In genomic region chr7:31027161-31027965, GRCh38 we compare ENCODE assay signal across 8 cellular contexts. TPM values are rescaled to one million over a fixed set of nuclear protein-coding genes. Genes with fewer than 3 reads are reported as not detected.
A peak's percentile ranks its signal among the peaks of the same experiment; 100 is the strongest.
DNase-seq lines count a peak whose midpoint lies in the region; ATAC-seq and TF ChIP-seq lines count a peak whose summit lies in the region.

No MANE protein-coding gene starts in this region.

- H3K79me1 ChIP-seq in mesendoderm (ENCODE audit: low read length): no peaks in the 10 kb centered on the region

- no peak overlapping the region for H2BK5ac ChIP-seq in mesendoderm (ENCODE audit: low read length)

- no peak overlapping the region for H3K4me3 Mint-ChIP-seq in chondrocyte (ENCODE audit: unreplicated experiment)
- H3K4me3 Mint-ChIP-seq in CD4-positive, alpha-beta memory T cell: no peak overlapping the region

- no peaks in the 10 kb centered on the region for H3K36me3 Mint-ChIP-seq in chondrocyte (ENCODE audit: low read depth)
- H3K36me3 Mint-ChIP-seq in CD4-positive, alpha-beta memory T cell: no peaks in the 10 kb centered on the region

- no peaks in the 10 kb centered on the region for H3K9me3 Mint-ChIP-seq in chondrocyte (ENCODE audit: low read depth)
- H3K9me3 Mint-ChIP-seq in CD4-positive, alpha-beta memory T cell: peaks cover 0 to 10% (median 3%) of the 10 kb centered on the region in 8 donors

- H3K4me1 Mint-ChIP-seq in chondrocyte (ENCODE audit: low read depth): peaks cover 10% of the 10 kb centered on the region
- H3K4me1 Mint-ChIP-seq in CD4-positive, alpha-beta memory T cell: peaks cover 17 to 32% (median 19%) of the 10 kb centered on the region in 4 donors

- peak; percentile 28 for DNase-seq in BE2C
- DNase-seq in chondrocyte (ENCODE audit: low spot score): peak; percentile 77
- DNase-seq in mesendoderm: peak; percentile 67
- no peak for DNase-seq in CD4-positive, alpha-beta memory T cell
- DNase-seq in NCI-H2196 (lab: John Stamatoyannopoulos, UW; ENCODE audit: unreplicated experiment): no peak
- DNase-seq in activated effector memory CD4-positive, alpha-beta T cell treated with Interleukin-2 at 50 U/mL for 16 hours: no peak

- H3K4me1 ChIP-seq in BE2C (peaks cover 4% of the 10 kb centered on the region), mesendoderm (ENCODE audit: control insufficient read depth, low read depth, low read length) (no peaks in the 10 kb centered on the region)
- peaks cover 31% of the 10 kb centered on the region for H3K4me1 ChIP-seq in CD4-positive, alpha-beta memory T cell (ENCODE audit: insufficient read depth, low read length)

- H3K9ac ChIP-seq in mesendoderm (ENCODE audit: low read length): no peak overlapping the region

- H3K27me3 ChIP-seq in BE2C (no peaks in the 10 kb centered on the region), mesendoderm (ENCODE audit: insufficient read depth, low read length, poor library complexity) (no peaks in the 10 kb centered on the region)
- no peaks in the 10 kb centered on the region for H3K27me3 ChIP-seq in CD4-positive, alpha-beta memory T cell (ENCODE audit: insufficient read depth, low read length)

- POLR2A ChIA-PET in CD4-positive, alpha-beta memory T cell (lab: Charles Lee; ENCODE audit: partially characterized antibody): no interaction called here

- no peak overlapping the region for H3K4me2 ChIP-seq in mesendoderm (ENCODE audit: low read length)

- H4K8ac ChIP-seq in mesendoderm (ENCODE audit: low read depth, low read length): no peak overlapping the region

- H3K27ac Mint-ChIP-seq in chondrocyte (ENCODE audit: unreplicated experiment): no peak overlapping the region
- no peak overlapping the region for H3K27ac Mint-ChIP-seq in CD4-positive, alpha-beta memory T cell

- H3K56ac ChIP-seq in mesendoderm (ENCODE audit: low read length): no peak overlapping the region

- ATAC-seq in HG02852 (IDR thresholded peaks at IDR 0.05; ENCODE audit: unreplicated experiment) (peak; percentile 50), GM21447 (IDR thresholded peaks at IDR 0.05; ENCODE audit: unreplicated experiment) (no peak)

- no peak overlapping the region for H3K4ac ChIP-seq in mesendoderm (ENCODE audit: low read depth, low read length)

- H3K4me3 ChIP-seq in BE2C (ENCODE audit: low read depth, low read length) (no peak overlapping the region), mesendoderm (ENCODE audit: low read length) (no peak overlapping the region)
- H3K4me3 ChIP-seq in CD4-positive, alpha-beta memory T cell (ENCODE audit: low read length in 2 of 2): no peak overlapping the region

- H4K5ac ChIP-seq in mesendoderm (ENCODE audit: low read length): no peak overlapping the region

- H3K36me3 ChIP-seq in BE2C: no peaks in the 10 kb centered on the region
- H3K36me3 ChIP-seq in mesendoderm (ENCODE audit: control insufficient read depth, insufficient read depth, low read length): no peaks in the 10 kb centered on the region
- H3K36me3 ChIP-seq in CD4-positive, alpha-beta memory T cell (ENCODE audit: insufficient read depth, low read length): no peaks in the 10 kb centered on the region

- TF ChIP-seq CTCF in BE2C (IDR thresholded peaks at IDR 0.05; ENCODE audit: low read depth, low read length): no peak
- no peak for TF ChIP-seq CTCF in chondrocyte (IDR thresholded peaks at IDR 0.05)

- peak overlapping the region; percentile 1 for H3K18ac ChIP-seq in mesendoderm (ENCODE audit: low read length)

- intact Hi-C loops in CD4-positive, alpha-beta memory T cell (cut with micrococcal nuclease): no loop called here

- no peak overlapping the region for H3K23ac ChIP-seq in mesendoderm (ENCODE audit: low read length)

- H2BK120ac ChIP-seq in mesendoderm (ENCODE audit: low read depth, low read length): no peak overlapping the region

- CTCF ChIA-PET in CD4-positive, alpha-beta memory T cell (lab: Charles Lee; ENCODE audit: partially characterized antibody): interaction anchor here (1.5 kb wide), 1 partner anchor 44 kb away, joined by 7 read pairs; no protein-coding TSS in a partner anchor

- no peak overlapping the region for H3K27ac ChIP-seq in mesendoderm (ENCODE audit: low read depth, low read length)
- H3K27ac ChIP-seq in CD4-positive, alpha-beta memory T cell (ENCODE audit: low read depth, low read length): no peak overlapping the region

- no peak overlapping the region for H2BK15ac ChIP-seq in mesendoderm (replicated peaks; ENCODE audit: low read depth)

- peaks cover 18% of the 10 kb centered on the region for H3K27me3 Mint-ChIP-seq in chondrocyte (ENCODE audit: low read depth)
- H3K27me3 Mint-ChIP-seq in CD4-positive, alpha-beta memory T cell: peaks cover 0 to 2% of the 10 kb centered on the region in 2 donors

- no peaks in the 10 kb centered on the region for H3K9me3 ChIP-seq in BE2C
- H3K9me3 ChIP-seq in CD4-positive, alpha-beta memory T cell (ENCODE audit: control insufficient read depth in 1 of 2, low read length in 2 of 2): no peaks in the 10 kb centered on the region

- WGBS in mesendoderm (ENCODE audit: extremely low coverage, insufficient coverage, low lambda C conversion rate): no CpG with 5 or more reads among the region's 20 CpGs

- H2AK5ac ChIP-seq in mesendoderm (ENCODE audit: low read length): no peak overlapping the region

- no peaks in the 10 kb centered on the region for H3K79me2 ChIP-seq in mesendoderm (ENCODE audit: control insufficient read depth, insufficient read depth, low read length)

RNA-seq across cellular contexts. Expression of gene ADCYAP1R1, which starts 24.7 kb away (rescaled TPM):
- polyA plus RNA-seq in BE2C (2012; ENCODE audit: insufficient read depth, insufficient read length, low read depth): 4.7 TPM
- total RNA-seq in chondrocyte: not detected in 3 replicates
- polyA plus RNA-seq in mesendoderm (2013, experiment 1 of 2): 5.1 TPM
- polyA plus RNA-seq in mesendoderm (2013, experiment 2 of 2): 4.4 TPM
- not detected for total RNA-seq in CD4-positive, alpha-beta memory T cell
- not detected for polyA plus RNA-seq in CD4-positive, alpha-beta memory T cell

Comparison
In these comparisons a context has a peak if more than half of its experiments do, and no peak if none do; other contexts are left out.
1. DNase-seq: peak in BE2C (single experiment), chondrocyte (single experiment) and mesendoderm (single experiment); none in CD4-positive, alpha-beta memory T cell (0 of 5), NCI-H2196 (single experiment) and activated effector memory CD4-positive, alpha-beta T cell treated with Interleukin-2 at 50 U/mL for 16 hours (single experiment).